In genomic region chr3:13254028-13254951, GRCh38 we compare ENCODE assay signal across 19 cellular contexts.
"Had no signal": no experiment of that assay in that cellular context is flagged by ENCODE, and none has a peak within 500 bp of the region (broad histone marks: within the 10 kb centered on the region; RNA-seq: fewer than 3 reads in every experiment).

No MANE protein-coding gene starts in this region.

- H3K27ac ChIP-seq: adrenal gland, left lung, pancreas, sigmoid colon, stomach, upper lobe of left lung had no signal

- H3K4me1 ChIP-seq: adrenal gland, left lung, pancreas, sigmoid colon, stomach had no signal

- H3K4me3 ChIP-seq: adrenal gland, left lung, pancreas, sigmoid colon, stomach, upper lobe of left lung had no signal

- H3K9me3 ChIP-seq: adrenal gland, left lung, pancreas, sigmoid colon, stomach, upper lobe of left lung had no signal

- ATAC-seq: activated CD4-positive, CD25-positive, alpha-beta regulatory T cell treated with anti-CD3 and anti-CD28 coated beads, Interleukin-2, amount 50 U/mL, for 24 hours; activated naive CD4-positive, alpha-beta T cell treated with anti-CD3 and anti-CD28 coated beads, Interleukin-2, amount 50 U/mL, for 72 hours; activated T-cell treated with anti-CD3 and anti-CD28 coated beads, Interleukin-2, amount 50 U/mL, for 4 hours; left lung; naive thymus-derived CD4-positive, alpha-beta T cell; pancreas; stimulated activated effector memory CD8-positive, alpha-beta T cell treated with anti-CD3 and anti-CD28 coated beads, Interleukin-12 subunit alpha, Interleukin-12 subunit beta, amount 100 ng/mL, for 72 hours had no signal

- H3K36me3 Mint-ChIP-seq: activated naive CD4-positive, alpha-beta T cell treated with anti-CD3 and anti-CD28 coated beads, Interleukin-2, amount 50 U/mL, for 72 hours; naive thymus-derived CD4-positive, alpha-beta T cell; stimulated activated effector memory CD8-positive, alpha-beta T cell treated with anti-CD3 and anti-CD28 coated beads, Interleukin-12 subunit alpha, Interleukin-12 subunit beta, amount 100 ng/mL, for 72 hours had no signal

- H3K4me3 Mint-ChIP-seq: activated T-cell treated with anti-CD3 and anti-CD28 coated beads, Interleukin-2, amount 50 U/mL, for 4 hours; memory B cell; naive thymus-derived CD4-positive, alpha-beta T cell; stimulated activated effector memory CD8-positive, alpha-beta T cell treated with anti-CD3 and anti-CD28 coated beads, Interleukin-12 subunit alpha, Interleukin-12 subunit beta, amount 100 ng/mL, for 72 hours had no signal

- H3K27ac Mint-ChIP-seq: memory B cell; stimulated activated effector memory CD8-positive, alpha-beta T cell treated with anti-CD3 and anti-CD28 coated beads, Interleukin-12 subunit alpha, Interleukin-12 subunit beta, amount 100 ng/mL, for 72 hours had no signal

- DNase-seq: activated CD4-positive, alpha-beta T cell treated with anti-CD3 and anti-CD28 coated beads, Interleukin-2, amount 50 U/mL, for 1 hour; activated CD8-positive, alpha-beta memory T cell treated with anti-CD3 and anti-CD28 coated beads, Interleukin-2, amount 50 U/mL, for 4 hours; activated gamma-delta T cell; activated T-cell treated with anti-CD3 and anti-CD28 coated beads, Interleukin-2, amount 50 U/mL, for 4 hours; adrenal gland; effector CD4-positive, alpha-beta T cell; hypothalamus; naive thymus-derived CD4-positive, alpha-beta T cell; pancreas; sigmoid colon; stimulated activated CD4-positive, alpha-beta T cell treated with anti-CD3 and anti-CD28 coated beads, Interleukin-4, amount 100 ng/mL, for 24 hours; stomach; T1000; upper lobe of left lung had no signal

- H3K4me1 Mint-ChIP-seq: memory B cell; naive thymus-derived CD4-positive, alpha-beta T cell; stimulated activated effector memory CD8-positive, alpha-beta T cell treated with anti-CD3 and anti-CD28 coated beads, Interleukin-12 subunit alpha, Interleukin-12 subunit beta, amount 100 ng/mL, for 72 hours had no signal

- H3K36me3 ChIP-seq: adrenal gland, left lung, pancreas, sigmoid colon, stomach, upper lobe of left lung had no signal

- H3K27me3 ChIP-seq: adrenal gland, pancreas, sigmoid colon, upper lobe of left lung had no signal

- H3K9me3 Mint-ChIP-seq: activated naive CD4-positive, alpha-beta T cell treated with anti-CD3 and anti-CD28 coated beads, Interleukin-2, amount 50 U/mL, for 72 hours; activated T-cell treated with anti-CD3 and anti-CD28 coated beads, Interleukin-2, amount 50 U/mL, for 4 hours; memory B cell; naive thymus-derived CD4-positive, alpha-beta T cell; stimulated activated effector memory CD8-positive, alpha-beta T cell treated with anti-CD3 and anti-CD28 coated beads, Interleukin-12 subunit alpha, Interleukin-12 subunit beta, amount 100 ng/mL, for 72 hours had no signal
